In genomic region chr10:23359692-23360380, GRCh38 we compare ENCODE assay signal across 16 cellular contexts. TPM values are rescaled to one million over a fixed set of nuclear protein-coding genes. Genes with fewer than 3 reads are reported as not detected.
"Had no signal": no experiment of that assay in that cellular context is flagged by ENCODE, and none has a peak within 500 bp of the region (broad histone marks: within the 10 kb centered on the region; RNA-seq: fewer than 3 reads in every experiment).

No MANE protein-coding gene starts in this region.

- H3K36me3 ChIP-seq: lower lobe of right lung, thyroid gland had no signal

- H3K9me3 ChIP-seq: lower lobe of right lung, thyroid gland had no signal

- H3K4me1 ChIP-seq: lower lobe of right lung, thyroid gland had no signal

- H3K4me3 ChIP-seq: hepatocyte, lower lobe of right lung, thyroid gland had no signal

- DNase-seq: activated CD4-positive, CD25-positive, alpha-beta regulatory T cell; activated naive CD4-positive, alpha-beta T cell; activated naive CD8-positive, alpha-beta T cell treated with anti-CD3 and anti-CD28 coated beads, Interleukin-2, amount 10 ng/mL, durations not matched to agents 7 days and 5 days; activated T-cell treated with anti-CD3 and anti-CD28 coated beads for 4 hours; cerebellar nuclear complex; effector memory CD4-positive, alpha-beta T cell; islet precursor cell; lower lobe of right lung; midbrain; stimulated activated CD4-positive, alpha-beta T cell treated with anti-CD3 and anti-CD28 coated beads, Interleukin-4, amount 100 ng/mL, for 1 hour; stimulated activated naive B cell treated with anti-CD40 and anti-IgM and Interleukin-4, amounts not matched to agents 10 μg/mL and 1 μg/mL and 100 μg/mL, for 72 hours; SW 1271; thyroid gland had no signal

- H3K27me3 ChIP-seq: hepatocyte, thyroid gland had no signal

- ATAC-seq: lower lobe of right lung; stimulated activated naive B cell treated with anti-CD40 and anti-IgM and Interleukin-4, amounts not matched to agents 10 μg/mL and 1 μg/mL and 100 μg/mL, for 72 hours had no signal

- H3K27ac ChIP-seq: hepatocyte, lower lobe of right lung, thyroid gland had no signal

RNA-seq across cellular contexts. Expression of gene C10orf67, which starts 15.2 kb away (rescaled TPM):
- total RNA-seq: myocyte, osteocyte had no signal
- polyA plus RNA-seq: hepatocyte had no signal
